Comparison of ENCODE assay signal across 1 cellular context in the genomic region with DNA sequence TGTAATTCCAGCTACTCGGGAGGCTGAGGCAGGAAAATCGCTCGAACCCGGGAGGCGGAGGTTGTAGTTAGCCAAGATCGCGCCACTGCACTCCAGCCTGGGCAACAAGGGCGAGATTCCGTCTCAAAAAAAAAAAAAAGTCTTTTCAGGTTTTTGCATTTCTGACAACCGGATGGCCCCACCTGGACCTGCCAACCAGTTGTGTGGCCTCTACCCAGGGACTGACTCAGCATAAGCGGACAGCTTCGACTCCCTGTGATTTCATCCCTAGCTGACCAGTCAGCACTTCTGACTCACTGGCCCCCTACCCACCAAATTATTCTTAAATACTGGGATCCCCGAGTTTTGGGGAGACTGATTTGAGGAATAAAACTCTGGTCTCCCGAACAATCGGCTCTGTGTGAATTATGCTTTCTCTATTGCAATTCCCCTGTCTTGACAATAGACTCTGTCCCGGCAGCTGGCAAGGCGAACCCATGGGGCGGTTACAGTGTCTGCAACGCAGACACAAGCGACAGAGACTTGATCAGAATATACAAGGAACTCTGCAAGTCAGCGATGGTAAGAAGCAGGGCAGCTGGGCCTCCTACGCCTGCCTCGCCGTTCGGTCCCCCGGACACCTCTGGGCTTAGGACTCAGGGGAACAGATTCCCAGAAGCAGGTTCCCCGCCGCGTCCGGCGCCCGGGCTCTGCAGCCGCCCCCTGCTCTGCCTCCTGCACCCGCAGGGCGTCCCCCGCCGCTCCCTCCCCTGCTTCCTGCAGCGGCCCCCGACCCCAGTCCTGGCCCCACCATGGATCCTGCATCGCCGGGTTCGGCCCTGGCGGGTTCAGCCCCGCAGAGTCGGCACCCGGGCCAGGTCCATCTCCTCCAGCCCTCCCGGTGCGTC.
TF ChIP-seq lines count a peak whose summit lies in the region.

No MANE protein-coding gene starts in this region.

TF ChIP-seq in H1, 55 proteins besides CTCF, POLR2A, EP300 and RAD21:
- TF ChIP-seq CHD1 (IDR thresholded peaks at IDR 0.05; ENCODE audit: low read depth, low read length) (0 out of 2 replicates have a peak, but pooled peaks have one; percentile 7), ASH2L (IDR thresholded peaks at IDR 0.05; ENCODE audit: low read length) (peak; percentile 38), PHF8 (conservative IDR thresholded peaks at IDR 0.05; ENCODE audit: low read depth, low read length) (peak; percentile 58; the same call in 1 of the 2 replicates), ZNF274 (IDR thresholded peaks at IDR 0.05; ENCODE audit: borderline replicate concordance, extremely low read depth, low read length) (no peak), BACH1 (IDR thresholded peaks at IDR 0.05; ENCODE audit: low read length) (peak; percentile 94), MAFK (IDR thresholded peaks at IDR 0.05; ENCODE audit: low read depth, low read length) (peak; percentile 84), POLR2AphosphoS5 (IDR thresholded peaks at IDR 0.05; ENCODE audit: low read depth, low read length) (no peak; the same call in 1 of the 2 replicates)
TF ChIP-seq in H1: peak in this region for 5.
